ENCODE assay signal across 8 cellular contexts in genomic region chr2:196066794-196067382, GRCh38. TPM values are rescaled to one million over a fixed set of nuclear protein-coding genes. Genes with fewer than 3 reads are reported as not detected.
DNase-seq lines count a peak whose midpoint lies in the region; ATAC-seq and TF ChIP-seq lines count a peak whose summit lies in the region.

No MANE protein-coding gene starts in this region.

- H3K36me3 ChIP-seq in gastrocnemius medialis: no peaks in the 10 kb centered on the region

- ATAC-seq in gastrocnemius medialis: no peak
- ATAC-seq in stimulated activated naive CD8-positive, alpha-beta T cell treated with anti-CD3 and anti-CD28 coated beads, Interleukin-15, Interleukin-2, amounts not matched to agents 100 U/mL and 50 U/mL, for 24 hours: no peak

- H3K4me1 ChIP-seq in gastrocnemius medialis: peaks cover 0 to 5% of the 10 kb centered on the region in 2 donors

- no peaks in the 10 kb centered on the region for H3K9me3 ChIP-seq in gastrocnemius medialis

- TF ChIP-seq CTCF in fibroblast of mammary gland (conservative IDR thresholded peaks at IDR 0.05; ENCODE audit: control insufficient read depth, insufficient read depth, low read depth, low read length): peak; percentile 62
- peak in 2 of 5 experiments; percentile 38 to 54 for TF ChIP-seq CTCF in gastrocnemius medialis (IDR thresholded peaks at IDR 0.05 in 4 of 5, conservative IDR thresholded peaks at IDR 0.05 in 1 of 5)

- DNase-seq in DMS114 treated with DMSO at 0.1 percent for 48 hours (lab: John Stamatoyannopoulos, UW; ENCODE audit: unreplicated experiment) (peak; percentile 24), HT-29 (ENCODE audit: low spot score) (peak; percentile 69), SHP77 treated with DMSO at 0.1 percent for 48 hours (lab: John Stamatoyannopoulos, UW) (peak; percentile 42), fibroblast of mammary gland (ENCODE audit: low read depth) (peak; percentile 53), renal cortical epithelial cell (ENCODE audit: low read depth) (peak; percentile 52), gastrocnemius medialis (no peak), posterior cingulate gyrus (no peak)
- DNase-seq in stimulated activated naive CD8-positive, alpha-beta T cell treated with anti-CD3 and anti-CD28 coated beads, Interleukin-15, Interleukin-2, amounts not matched to agents 100 U/mL and 50 U/mL, for 24 hours: no peak

- in situ Hi-C loops in gastrocnemius medialis (cut with MboI; ENCODE audit: low sequenced_read_pairs in 4 of 4): loop anchor here in 1 of 4 donors (25.0 kb wide), 1 partner anchor 95 kb away; the partner anchor contains the start of gene STK17B

- intact Hi-C loops in gastrocnemius medialis (cut with DNase I; ENCODE audit: low total_unique reads) (loop anchor here (5.0 kb wide), 2 partner anchors 105 to 410 kb away; partner anchors contain the start of genes SLC39A10 and STK17B), posterior cingulate gyrus (cut with DNase I) (loop anchor here (5.0 kb wide), 1 partner anchor 405 kb away; no protein-coding TSS in a partner anchor)

- H3K27ac ChIP-seq in gastrocnemius medialis: no peak overlapping the region

- H3K27me3 ChIP-seq in gastrocnemius medialis: peaks cover 0 to 5% (median 0%) of the 10 kb centered on the region in 3 donors

- TF ChIP-seq POLR2A in gastrocnemius medialis (IDR thresholded peaks at IDR 0.05): no peak

- no peak overlapping the region for H3K4me3 ChIP-seq in fibroblast of mammary gland (ENCODE audit: control insufficient read depth, low read depth, low read length)
- no peak overlapping the region for H3K4me3 ChIP-seq in gastrocnemius medialis

RNA-seq across cellular contexts. Expression of gene DNAH7, which starts 1.7 kb away (rescaled TPM):
- 0.39 and 0.58 TPM in 2 replicates for total RNA-seq in HT-29 (2014; rRNA removed; shearing (Covaris generic))
- total RNA-seq in renal cortical epithelial cell: 1.0 and 7.9 TPM in 2 replicates
- total RNA-seq in gastrocnemius medialis: under 1 TPM in 3 of 4 donors, not detected in 1; 0.05 to 0.07 (median 0.05) TPM

Comparison
In these comparisons a context has a peak if more than half of its experiments do, and no peak if none do; other contexts are left out.
1. DNase-seq: peak in DMS114 treated with DMSO at 0.1 percent for 48 hours (single experiment), HT-29 (single experiment), SHP77 treated with DMSO at 0.1 percent for 48 hours (single experiment), fibroblast of mammary gland (single experiment) and renal cortical epithelial cell (single experiment); none in gastrocnemius medialis (0 of 2), stimulated activated naive CD8-positive, alpha-beta T cell treated with anti-CD3 and anti-CD28 coated beads, Interleukin-15, Interleukin-2, amounts not matched to agents 100 U/mL and 50 U/mL, for 24 hours (single experiment) and posterior cingulate gyrus (0 of 10).